ENCODE assay signal across 9 cellular contexts in the genomic region with DNA sequence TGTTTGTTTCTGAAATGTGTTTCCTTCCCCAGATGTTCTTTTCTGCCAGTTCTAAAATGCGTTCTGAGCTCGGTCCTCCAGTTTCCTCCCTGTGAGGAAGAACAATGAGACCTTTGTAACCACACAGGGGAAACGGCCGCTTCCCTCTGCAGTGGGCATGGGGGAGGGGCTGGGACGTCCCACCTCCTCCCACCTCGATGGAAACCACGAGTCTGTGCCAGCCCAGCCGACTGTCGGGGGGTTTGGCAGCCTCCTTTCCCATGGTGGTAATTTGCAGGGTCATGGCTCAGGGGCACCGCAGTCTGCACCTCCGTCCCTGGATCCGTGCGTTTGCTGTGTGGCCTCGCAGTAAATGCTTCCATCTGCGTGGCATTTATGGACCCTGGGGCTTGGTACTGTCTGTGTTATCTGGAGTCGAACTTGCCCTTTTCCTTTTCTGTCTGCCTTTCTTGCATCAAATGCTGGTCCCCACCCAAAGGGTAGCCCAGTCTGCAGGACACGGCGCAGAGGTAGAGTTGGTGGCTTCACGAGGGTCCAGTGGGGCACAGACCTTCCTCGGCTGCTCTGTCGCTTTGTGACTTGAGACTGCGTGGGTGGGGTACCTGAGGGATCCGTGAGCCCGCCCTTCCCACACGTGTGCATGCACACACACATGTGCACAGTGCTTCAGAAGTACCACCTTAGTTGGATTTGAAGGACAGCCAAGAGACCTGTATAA. TPM values are rescaled to one million over a fixed set of nuclear protein-coding genes. Genes with fewer than 3 reads are reported as not detected.
DNase-seq lines count a peak whose midpoint lies in the region; ATAC-seq and TF ChIP-seq lines count a peak whose summit lies in the region.
"Had no signal": no experiment of that assay in that cellular context is flagged by ENCODE, and none has a peak within 500 bp of the region (broad histone marks: within the 10 kb centered on the region; RNA-seq: fewer than 3 reads in every experiment).

No MANE protein-coding gene starts in this region.

- peak; percentile 14 for DNase-seq in activated gamma-delta T cell treated with Interleukin-2 at 50 U/mL for 16 hours
- DNase-seq in activated gamma-delta T cell (lab: John Stamatoyannopoulos, UW) = no peak
- DNase-seq in ascending aorta (ENCODE audit: low spot score in 2 of 2) = no peak
- no peak for DNase-seq in lower lobe of right lung
- peak; percentile 81 for DNase-seq in type B pancreatic cell (ENCODE audit: extremely low spot score, unreplicated experiment)
- no peak for DNase-seq in DMS53 (lab: John Stamatoyannopoulos, UW)
- no peak for DNase-seq in T1000 (lab: John Stamatoyannopoulos, UW)

- H3K27me3 ChIP-seq in ascending aorta (no peaks in the 10 kb centered on the region), lower lobe of right lung (ENCODE audit: low read depth) (no peaks in the 10 kb centered on the region)

- no peaks in the 10 kb centered on the region for H3K36me3 ChIP-seq in ascending aorta
- H3K36me3 ChIP-seq in lower lobe of right lung = no peaks in the 10 kb centered on the region

- no peak for ATAC-seq in lower lobe of right lung
- ATAC-seq in HG02938 (IDR thresholded peaks at IDR 0.05; ENCODE audit: unreplicated experiment) = no peak
- ATAC-seq: K562 had no signal

- H3K4me3 Mint-ChIP-seq in type B pancreatic cell = peak overlapping the region; percentile 68

- H3K4me1 Mint-ChIP-seq in type B pancreatic cell (ENCODE audit: unreplicated experiment) = peaks cover 55% of the 10 kb centered on the region

- H3K9me3 ChIP-seq in ascending aorta = no peaks in the 10 kb centered on the region
- no peaks in the 10 kb centered on the region for H3K9me3 ChIP-seq in lower lobe of right lung

- intact Hi-C loops in ascending aorta (cut with DNase I) = no loop called here
- intact Hi-C loops in lower lobe of right lung (cut with DNase I) = no loop called here

- H3K4me3 ChIP-seq in ascending aorta = peak overlapping the region in 1 of 2 donors; percentile 38
- no peak overlapping the region for H3K4me3 ChIP-seq in lower lobe of right lung
- H3K4me3 ChIP-seq: K562 had no signal

- no peaks in the 10 kb centered on the region for H3K9me3 Mint-ChIP-seq in type B pancreatic cell

- H3K4me1 ChIP-seq in ascending aorta = peaks cover 24 to 68% of the 10 kb centered on the region in 2 donors
- H3K4me1 ChIP-seq in lower lobe of right lung = peaks cover 91% of the 10 kb centered on the region

- H3K27me3 Mint-ChIP-seq in type B pancreatic cell = no peaks in the 10 kb centered on the region

- peaks cover 4% of the 10 kb centered on the region for H3K36me3 Mint-ChIP-seq in type B pancreatic cell

- H3K27ac Mint-ChIP-seq in type B pancreatic cell = peak overlapping the region; percentile 94

- H3K27ac ChIP-seq in ascending aorta (peak overlapping the region; percentile 58 to 59), lower lobe of right lung (peak overlapping the region; percentile 11)

- TF ChIP-seq CTCF in ascending aorta (IDR thresholded peaks at IDR 0.05) (no peak), lower lobe of right lung (IDR thresholded peaks at IDR 0.05) (no peak), type B pancreatic cell (conservative IDR thresholded peaks at IDR 0.05) (no peak)

RNA-seq across cellular contexts. Expression of gene LRP5, which starts 16.1 kb away (rescaled TPM):
- total RNA-seq in ascending aorta (130 TPM), lower lobe of right lung (66.1 TPM), type B pancreatic cell (ENCODE audit: low replicate concordance) (64.9 and 65.0 TPM in 2 replicates)

RNA-seq across cellular contexts. Expression of gene C11orf24, which starts 56.8 kb away (rescaled TPM):
- total RNA-seq in ascending aorta (123 TPM), lower lobe of right lung (24.7 TPM), type B pancreatic cell (ENCODE audit: low replicate concordance) (45.4 and 46.4 TPM in 2 replicates)

Comparison
In these comparisons a context has a peak if more than half of its experiments do, and no peak if none do; other contexts are left out.
1. DNase-seq: peak in activated gamma-delta T cell treated with Interleukin-2 at 50 U/mL for 16 hours (single experiment) and type B pancreatic cell (single experiment); none in activated gamma-delta T cell (single experiment), ascending aorta (0 of 2), lower lobe of right lung (single experiment), DMS53 (single experiment) and T1000 (single experiment).